ENCODE assay signal across 8 cellular contexts in genomic region chr15:50134524-50135024, GRCh38. TPM values are rescaled to one million over a fixed set of nuclear protein-coding genes. Genes with fewer than 3 reads are reported as not detected.
A peak's percentile ranks its signal among the peaks of the same experiment; 100 is the strongest.
DNase-seq lines count a peak whose midpoint lies in the region; ATAC-seq and TF ChIP-seq lines count a peak whose summit lies in the region.

No MANE protein-coding gene starts in this region.

- intact Hi-C loops in HCT116 (cut with micrococcal nuclease) (no loop called here), dorsolateral prefrontal cortex (cut with DNase I) (no loop called here)

- peak overlapping the region; percentile 54 for H3K4me2 ChIP-seq in HCT116 (ENCODE audit: low read length)

- no peak for TF ChIP-seq RAD21 in HCT116 (IDR thresholded peaks at IDR 0.05; ENCODE audit: low read depth)

- H3K9me2 ChIP-seq in HCT116 (ENCODE audit: insufficient read depth) = no peaks in the 10 kb centered on the region

- BruUV-seq in HCT116 (replicated peaks; lab: Mats Ljungman, UMichigan) = no TSS peak

- RAD21 ChIA-PET in HCT116 (lab: Charles Lee; ENCODE audit: low non-redundant PET in 1 of 2, low total read pairs in 2 of 2, uncharacterized antibody in 2 of 2, unreplicated experiment in 2 of 2) = no interaction called here

- H3K36me3 ChIP-seq in HCT116 (ENCODE audit: control insufficient read depth in 1 of 2, insufficient read depth in 2 of 2, low read length in 2 of 2) = no peaks in the 10 kb centered on the region

- POLR2A ChIA-PET in HCT116 (lab: Charles Lee) = no interaction called here

- no peak overlapping the region for H3K9ac ChIP-seq in HCT116 (ENCODE audit: low read length)

- peak; percentile 23 for DNase-seq in GF-D8 (lab: John Stamatoyannopoulos, UW)
- no peak for DNase-seq in HCT116 (ENCODE audit: low read depth, low spot score)
- peak; percentile 96 for DNase-seq in MV-4-11 (lab: John Stamatoyannopoulos, UW)
- no peak for DNase-seq in dorsolateral prefrontal cortex
- DNase-seq in smooth muscle cell of the brain vasculature (ENCODE audit: low read depth, low spot score) = peak; percentile 41
- DNase-seq in cerebellum (ENCODE audit: low spot score) = no peak
- DNase-seq in NCI-H1417 treated with DMSO at 0.1 percent for 48 hours (lab: John Stamatoyannopoulos, UW) = no peak
- DNase-seq in NCI-H2227 treated with DMSO at 0.1 percent for 48 hours (lab: John Stamatoyannopoulos, UW) = no peak

- TF ChIP-seq CTCF in HCT116 (IDR thresholded peaks at IDR 0.05 in 2 of 3, conservative IDR thresholded peaks at IDR 0.05 in 1 of 3; ENCODE audit: borderline replicate concordance in 1 of 3, insufficient read depth in 1 of 3, low read depth in 2 of 3, low read length in 2 of 3) (no peak), dorsolateral prefrontal cortex (IDR thresholded peaks at IDR 0.05 in 54 of 56, conservative IDR thresholded peaks at IDR 0.05 in 2 of 56; ENCODE audit: low read depth in 1 of 56, partially characterized antibody in 56 of 56) (no peak)

- H4K20me1 ChIP-seq in HCT116 (ENCODE audit: insufficient read depth) = no peaks in the 10 kb centered on the region

- TF ChIP-seq POLR2A in HCT116 (IDR thresholded peaks at IDR 0.05; ENCODE audit: borderline replicate concordance, extremely low read depth, insufficient read depth, insufficient read length) = no peak

- no peaks in the 10 kb centered on the region for H3K27me3 ChIP-seq in HCT116 (ENCODE audit: insufficient read depth, low read length)
- H3K27me3 ChIP-seq in dorsolateral prefrontal cortex = no peaks in the 10 kb centered on the region

- CTCF ChIA-PET in HCT116 (lab: Charles Lee) = interaction anchor here (1.0 to 1.2 kb wide), 3 partner anchors 8 to 258 kb away, joined by 3 read pairs; no protein-coding TSS in a partner anchor

- no peaks in the 10 kb centered on the region for H3K9me3 ChIP-seq in HCT116 (ENCODE audit: control insufficient read depth in 1 of 2, insufficient read depth in 1 of 2, low read depth in 1 of 2, low read length in 2 of 2)

- no peaks in the 10 kb centered on the region for H3K79me2 ChIP-seq in HCT116 (ENCODE audit: insufficient read depth, low read length)

- peak; percentile 41; the same call in 1 of the 2 replicates for ATAC-seq in HCT116

- H3K4me1 ChIP-seq in HCT116 (ENCODE audit: control insufficient read depth in 1 of 2, insufficient read depth in 2 of 2, low read length in 2 of 2) = peaks cover 8 to 40% of the 10 kb centered on the region in 2 experiments

- H3K27ac ChIP-seq in HCT116 (ENCODE audit: low read depth, low read length) = peak overlapping the region; percentile 25; the same call in 1 of the 2 replicates
- peak overlapping the region in 38 of 59 donors; percentile 5 to 88 (median 62) for H3K27ac ChIP-seq in dorsolateral prefrontal cortex

- peak overlapping the region; percentile 65 for H2AFZ ChIP-seq in HCT116 (ENCODE audit: low read depth, low read length, poor library complexity, severe bottlenecking)

- H3K4me3 ChIP-seq in HCT116 (replicated peaks in 1 of 2; ENCODE audit: low read depth in 1 of 2, low read length in 2 of 2) (peak overlapping the region in 1 of 2 experiments; percentile 15; a peak in 2 of 4 replicates), dorsolateral prefrontal cortex (no peak overlapping the region)

TF ChIP-seq in HCT116, 20 proteins besides CTCF, POLR2A, EP300 and RAD21:
- TF ChIP-seq EZH2 (IDR thresholded peaks at IDR 0.05) (no peak), FOSL1 (IDR thresholded peaks at IDR 0.05; ENCODE audit: low read depth) (peak; percentile 30; the same call in 1 of the 2 replicates), SP1 (IDR thresholded peaks at IDR 0.05; ENCODE audit: low read depth) (no peak)

RNA-seq across cellular contexts. Expression of gene ATP8B4, which starts 15.5 kb away (rescaled TPM):
- total RNA-seq in HCT116 (2021; ENCODE audit: unreplicated experiment) = 0.25 TPM
- polyA plus RNA-seq in HCT116 (2012) = 0.12 and 0.26 TPM in 2 replicates
- total RNA-seq in dorsolateral prefrontal cortex = 10 to 100 TPM in 92 of 120 experiments, 1 to 10 TPM in 28; 4.0 to 24.3 (median 11.9) TPM
- total RNA-seq in cerebellum = 15.3 TPM

RNA-seq across cellular contexts. Expression of gene SLC27A2, which starts 47.4 kb away (rescaled TPM):
- total RNA-seq in HCT116 (2021; ENCODE audit: unreplicated experiment) (14.0 TPM), dorsolateral prefrontal cortex (1 to 10 TPM in 115 of 120 experiments, under 1 TPM in 5; 0.56 to 5.9 (median 2.9) TPM), cerebellum (6.4 TPM)
- polyA plus RNA-seq in HCT116 (2012) = 10.8 and 12.0 TPM in 2 replicates

Comparison
In these comparisons a context has a peak if more than half of its experiments do, and no peak if none do; other contexts are left out.
1. DNase-seq: peak in GF-D8 (single experiment), MV-4-11 (single experiment) and smooth muscle cell of the brain vasculature (single experiment); none in HCT116 (single experiment), dorsolateral prefrontal cortex (0 of 10), cerebellum (single experiment), NCI-H1417 treated with DMSO at 0.1 percent for 48 hours (single experiment) and NCI-H2227 treated with DMSO at 0.1 percent for 48 hours (single experiment).